ENCODE assay signal across 8 cellular contexts in the genomic region with DNA sequence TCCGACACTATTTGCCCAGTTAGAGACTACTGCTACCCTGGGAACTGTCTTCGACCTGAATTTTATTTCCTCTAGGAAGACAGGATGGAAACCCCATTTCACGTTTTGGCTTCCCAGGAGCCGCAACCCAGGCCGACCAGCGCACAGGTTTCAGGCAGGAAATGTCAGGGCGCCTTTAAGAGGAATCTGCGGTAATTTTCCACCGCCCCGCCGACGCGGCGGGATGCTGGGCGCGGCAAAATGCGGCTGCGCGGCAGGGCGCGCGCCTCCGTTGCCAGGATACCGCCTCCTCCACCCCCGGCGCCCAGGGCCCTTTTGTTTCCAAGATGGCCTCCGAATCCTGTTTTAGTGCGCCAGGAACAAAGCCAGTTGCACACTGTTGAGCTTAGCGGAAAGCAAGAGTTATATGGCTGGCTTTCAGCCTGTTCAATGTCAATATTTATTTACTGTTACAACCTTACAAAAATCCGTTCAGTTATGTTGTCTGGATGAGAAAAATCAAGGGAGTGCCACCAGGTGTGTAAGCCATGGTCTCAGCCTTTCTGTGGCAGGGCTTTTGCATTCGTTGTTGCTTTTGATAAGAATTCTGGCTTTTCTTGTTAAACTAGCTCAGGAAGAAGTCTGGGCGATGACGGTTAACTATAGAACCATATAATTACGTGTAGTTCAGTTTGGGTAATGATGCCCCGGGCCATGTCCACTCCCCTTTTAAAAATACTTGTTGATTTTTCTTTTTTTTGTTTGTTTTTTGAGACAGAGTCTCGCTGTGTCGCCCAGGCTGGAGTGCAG.
DNase-seq lines count a peak whose midpoint lies in the region; ATAC-seq, FAIRE-seq and TF ChIP-seq lines count a peak whose summit lies in the region.

No MANE protein-coding gene starts in this region.

- TF ChIP-seq CTCF in Calu3 (IDR thresholded peaks at IDR 0.05; ENCODE audit: unreplicated experiment), result no peak

- peak overlapping the region; percentile 76 for H3K4me3 ChIP-seq in endocrine pancreas (ENCODE audit: control insufficient read depth, insufficient read depth, low read length)
- H3K4me3 ChIP-seq in mesodermal cell (ENCODE audit: extremely low read depth, insufficient read depth, low read length, poor library complexity, severe bottlenecking), result peak overlapping the region; percentile 14

- H3K27ac Mint-ChIP-seq in Calu3 (ENCODE audit: unreplicated experiment), result peak overlapping the region; percentile 95
- peak overlapping the region; percentile 85 for H3K27ac Mint-ChIP-seq in activated CD8-positive, alpha-beta memory T cell treated with anti-CD3 and anti-CD28 coated beads, Interleukin-2, amount 10 ng/mL, durations not matched to agents 7 days and 5 days

- DNase-seq in Calu3 (peak; percentile 95), HTR-8/SVneo (ENCODE audit: insufficient read length, low spot score) (peak; percentile 83), NOMO-1 (lab: John Stamatoyannopoulos, UW; ENCODE audit: unreplicated experiment in 2 of 2) (peak; percentile 82 to 89)
- peak; percentile 89 for DNase-seq in activated CD8-positive, alpha-beta memory T cell treated with anti-CD3 and anti-CD28 coated beads, Interleukin-2, amount 10 ng/mL, durations not matched to agents 7 days and 5 days
- peak; percentile 77 for DNase-seq in stimulated activated CD8-positive, alpha-beta memory T cell treated with anti-CD3 and anti-CD28 coated beads, Interleukin-15, amount 100 ng/mL, for 24 hours (ENCODE audit: low read depth)

- H3K9ac ChIP-seq in endocrine pancreas (ENCODE audit: control insufficient read depth, insufficient read depth, low read length), result peak overlapping the region; percentile 60

- no peaks in the 10 kb centered on the region for H3K9me3 Mint-ChIP-seq in Calu3 (ENCODE audit: low read depth, unreplicated experiment)
- H3K9me3 Mint-ChIP-seq in activated CD8-positive, alpha-beta memory T cell treated with anti-CD3 and anti-CD28 coated beads, Interleukin-2, amount 10 ng/mL, durations not matched to agents 7 days and 5 days (ENCODE audit: low read depth), result no peaks in the 10 kb centered on the region

- H3K4me1 Mint-ChIP-seq in Calu3 (ENCODE audit: low read depth, unreplicated experiment), result peaks cover 52% of the 10 kb centered on the region
- H3K4me1 Mint-ChIP-seq in activated CD8-positive, alpha-beta memory T cell treated with anti-CD3 and anti-CD28 coated beads, Interleukin-2, amount 10 ng/mL, durations not matched to agents 7 days and 5 days, result peaks cover 52% of the 10 kb centered on the region

- TSS peak; percentile 94 for BruUV-seq in Calu3 (replicated peaks; lab: Mats Ljungman, UMichigan)

- CTCF ChIA-PET in Calu3 (lab: Charles Lee), result interaction anchor here (0.6 to 4.1 kb wide), 4 partner anchors 9 to 77 kb away, joined by 3 to 24 read pairs (median 7); no protein-coding TSS in a partner anchor
- CTCF ChIA-PET in activated CD8-positive, alpha-beta memory T cell treated with anti-CD3 and anti-CD28 coated beads, Interleukin-2, amount 10 ng/mL, durations not matched to agents 7 days and 5 days (lab: Charles Lee), result interaction anchor here (0.6 to 5.7 kb wide), 9 partner anchors 9 to 98 kb away, joined by 3 to 48 read pairs (median 8); partner anchors contain the start of gene CHD2

- peaks cover 12% of the 10 kb centered on the region for H3K36me3 Mint-ChIP-seq in Calu3 (ENCODE audit: insufficient read depth, unreplicated experiment)
- H3K36me3 Mint-ChIP-seq in activated CD8-positive, alpha-beta memory T cell treated with anti-CD3 and anti-CD28 coated beads, Interleukin-2, amount 10 ng/mL, durations not matched to agents 7 days and 5 days, result no peaks in the 10 kb centered on the region

- no peaks in the 10 kb centered on the region for H3K27me3 Mint-ChIP-seq in Calu3 (ENCODE audit: unreplicated experiment)
- no peaks in the 10 kb centered on the region for H3K27me3 Mint-ChIP-seq in activated CD8-positive, alpha-beta memory T cell treated with anti-CD3 and anti-CD28 coated beads, Interleukin-2, amount 10 ng/mL, durations not matched to agents 7 days and 5 days

- H3K27me3 ChIP-seq in endocrine pancreas (ENCODE audit: control insufficient read depth, insufficient read depth, low read length), result no peaks in the 10 kb centered on the region

- intact Hi-C loops in Calu3 (cut with micrococcal nuclease; ENCODE audit: unreplicated experiment), result no loop called here

- H3K36me3 ChIP-seq in endocrine pancreas (ENCODE audit: control insufficient read depth, insufficient read depth, low read length) (no peaks in the 10 kb centered on the region), mesodermal cell (ENCODE audit: control insufficient read depth, insufficient read depth, low read length) (no peaks in the 10 kb centered on the region)

- WGBS in mesodermal cell (ENCODE audit: insufficient coverage in 2 of 2), 2 experiments, result 7 to 15% methylated on average over 11 to 33 of the region's 37 CpGs

- FAIRE-seq in HTR-8/SVneo (lab: Jason Lieb, UNC), result no peak

- peak; percentile 80 for ATAC-seq in GM21390 (IDR thresholded peaks at IDR 0.05; ENCODE audit: unreplicated experiment)
- peak; percentile 89 for ATAC-seq in activated CD8-positive, alpha-beta memory T cell treated with anti-CD3 and anti-CD28 coated beads, Interleukin-2, amount 10 ng/mL, durations not matched to agents 7 days and 5 days

- H3K9me3 ChIP-seq in endocrine pancreas (ENCODE audit: control insufficient read depth, low read length) (no peaks in the 10 kb centered on the region), mesodermal cell (ENCODE audit: control insufficient read depth, low read length) (no peaks in the 10 kb centered on the region)

- H3K4me1 ChIP-seq in endocrine pancreas (ENCODE audit: control insufficient read depth, insufficient read depth, low read length), result peaks cover 15% of the 10 kb centered on the region
- H3K4me1 ChIP-seq in mesodermal cell (ENCODE audit: control insufficient read depth, insufficient read depth, low read length, poor library complexity, severe bottlenecking), result peaks cover 46% of the 10 kb centered on the region

- peak overlapping the region; percentile 93 for H3K27ac ChIP-seq in mesodermal cell (ENCODE audit: low read depth, low read length, severe bottlenecking)

- H3K4me3 Mint-ChIP-seq in Calu3 (ENCODE audit: low read depth, unreplicated experiment), result peak overlapping the region; percentile 81
- H3K4me3 Mint-ChIP-seq in activated CD8-positive, alpha-beta memory T cell treated with anti-CD3 and anti-CD28 coated beads, Interleukin-2, amount 10 ng/mL, durations not matched to agents 7 days and 5 days, result peak overlapping the region; percentile 79

Comparison
In these comparisons a context has a peak if more than half of its experiments do, and no peak if none do; other contexts are left out.
1. Peak in every context shown above with its lines: DNase-seq, ATAC-seq, H3K4me3 ChIP-seq and H3K27ac ChIP-seq.